Comparison of ENCODE assay signal across 23 cellular contexts in genomic region chr4:8307126-8307525, GRCh38. TPM values are rescaled to one million over a fixed set of nuclear protein-coding genes. Genes with fewer than 3 reads are reported as not detected.
DNase-seq lines count a peak whose midpoint lies in the region; ATAC-seq, FAIRE-seq and TF ChIP-seq lines count a peak whose summit lies in the region.
"Had no signal": no experiment of that assay in that cellular context is flagged by ENCODE, and none has a peak within 500 bp of the region (broad histone marks: within the 10 kb centered on the region; RNA-seq: fewer than 3 reads in every experiment).

No MANE protein-coding gene starts in this region.

- intact Hi-C loops in Right ventricle myocardium superior (cut with DNase I) (no loop called here), Right ventricle myocardium inferior (cut with DNase I) (loop anchor here (2.0 kb wide), 1 partner anchor 32 kb away; no protein-coding TSS in a partner anchor), uterus (cut with DNase I; ENCODE audit: low total_unique reads) (no loop called here)

- peaks cover 7% of the 10 kb centered on the region for H3K27me3 Mint-ChIP-seq in chondrocyte (ENCODE audit: low read depth)
- H3K27me3 Mint-ChIP-seq: type B pancreatic cell had no signal

- no peak overlapping the region for H3K4me3 Mint-ChIP-seq in chondrocyte (ENCODE audit: unreplicated experiment)
- H3K4me3 Mint-ChIP-seq: activated naive CD4-positive, alpha-beta T cell treated with anti-CD3 and anti-CD28 coated beads for 36 hours; neural crest cell; type B pancreatic cell had no signal

- peaks cover 8% of the 10 kb centered on the region for H3K9me3 Mint-ChIP-seq in chondrocyte (ENCODE audit: low read depth)
- H3K9me3 Mint-ChIP-seq: neural crest cell, type B pancreatic cell had no signal

- peak; percentile 39 for DNase-seq in Right ventricle myocardium superior
- no peak for DNase-seq in Right ventricle myocardium inferior (ENCODE audit: missing footprints)
- DNase-seq in chondrocyte (ENCODE audit: low spot score): peak; percentile 76
- DNase-seq in mesenteric fat pad (ENCODE audit: low spot score): peak; percentile 82
- peak; percentile 15 to 21 for DNase-seq in uterus
- no peak for DNase-seq in stimulated activated CD4-positive, alpha-beta T cell treated with anti-CD3 and anti-CD28 coated beads, Interleukin-4, amount 100 ng/mL, for 1 hour
- DNase-seq in small intestine: no peak
- DNase-seq: activated CD4-positive, CD25-positive, alpha-beta regulatory T cell treated with anti-CD3 and anti-CD28 coated beads, Interleukin-2, amount 50 U/mL, for 72 hours; activated naive CD4-positive, alpha-beta T cell treated with anti-CD3 and anti-CD28 coated beads for 36 hours; activated T-cell treated with anti-CD3 and anti-CD28 coated beads, Interleukin-2, amount 50 U/mL, for 48 hours; central memory CD4-positive, alpha-beta T cell; MV-4-11; NCI-H1694 treated with DMSO at 0.1 percent for 48 hours; NCI-H2227 treated with DMSO at 0.1 percent for 48 hours; NCI-H748 treated with DMSO at 0.1 percent for 48 hours had no signal

- H3K36me3 ChIP-seq in uterus (no peaks in the 10 kb centered on the region), small intestine (ENCODE audit: control insufficient read depth in 2 of 2, insufficient read depth in 2 of 2, low read length in 2 of 2) (no peaks in the 10 kb centered on the region)
- H3K36me3 ChIP-seq: HAP-1 had no signal

- no peak overlapping the region for H3K27ac Mint-ChIP-seq in chondrocyte (ENCODE audit: unreplicated experiment)
- H3K27ac Mint-ChIP-seq: activated naive CD4-positive, alpha-beta T cell treated with anti-CD3 and anti-CD28 coated beads for 36 hours; type B pancreatic cell had no signal

- H3K27ac ChIP-seq in uterus: peak overlapping the region in 1 of 2 donors; percentile 37
- no peak overlapping the region for H3K27ac ChIP-seq in small intestine (ENCODE audit: low read depth in 1 of 2, low read length in 1 of 2)
- H3K27ac ChIP-seq: ascending aorta, KMS-11 had no signal

- peaks cover 3% of the 10 kb centered on the region for H3K36me3 Mint-ChIP-seq in chondrocyte (ENCODE audit: low read depth)
- H3K36me3 Mint-ChIP-seq: type B pancreatic cell had no signal

- WGBS in small intestine, 3 donors: 69 to 79% (median 76%) methylated on average over 11 of the region's 11 CpGs

- H3K27me3 ChIP-seq in uterus (no peaks in the 10 kb centered on the region), small intestine (ENCODE audit: control insufficient read depth in 2 of 2, insufficient read depth in 2 of 2, low read length in 2 of 2) (no peaks in the 10 kb centered on the region)
- H3K27me3 ChIP-seq: ascending aorta had no signal

- no peak overlapping the region for H3K4me3 ChIP-seq in uterus
- H3K4me3 ChIP-seq in small intestine (ENCODE audit: low read depth in 1 of 2, low read length in 2 of 2): no peak overlapping the region
- H3K4me3 ChIP-seq: ascending aorta, HAP-1 had no signal

- ATAC-seq in Right ventricle myocardium superior (ENCODE audit: poor library complexity) (peak; percentile 2), Right ventricle myocardium inferior (no peak), HG03342 (IDR thresholded peaks at IDR 0.05; ENCODE audit: unreplicated experiment) (no peak)
- ATAC-seq: left lobe of liver had no signal

- TF ChIP-seq CTCF in chondrocyte (IDR thresholded peaks at IDR 0.05) (no peak), uterus (IDR thresholded peaks at IDR 0.05) (no peak)

- no peak for TF ChIP-seq POLR2A in uterus (IDR thresholded peaks at IDR 0.05)

- H3K4me1 Mint-ChIP-seq in chondrocyte (ENCODE audit: low read depth): peaks cover 17% of the 10 kb centered on the region

- H3K4me1 ChIP-seq in uterus (peaks cover 0 to 14% of the 10 kb centered on the region in 2 donors), small intestine (ENCODE audit: control insufficient read depth in 2 of 2, insufficient read depth in 1 of 2, low read depth in 1 of 2, low read length in 1 of 2) (no peaks in the 10 kb centered on the region)
- H3K4me1 ChIP-seq: ascending aorta, HAP-1 had no signal

- FAIRE-seq in small intestine (lab: Jason Lieb, UNC): no peak

- H3K9me3 ChIP-seq in uterus (no peaks in the 10 kb centered on the region), small intestine (ENCODE audit: control insufficient read depth, low read depth) (no peaks in the 10 kb centered on the region)
- H3K9me3 ChIP-seq: ascending aorta, HAP-1 had no signal

RNA-seq across cellular contexts. Expression of gene HTRA3, which starts 37.6 kb away (rescaled TPM):
- total RNA-seq in Right ventricle myocardium superior: 123 TPM
- 131 TPM for total RNA-seq in Right ventricle myocardium inferior
- 0.68 to 4.8 TPM (median 3.5 TPM) in 3 replicates for total RNA-seq in chondrocyte
- total RNA-seq in mesenteric fat pad: 58.5 TPM
- total RNA-seq in uterus: 10 to 100 TPM; 22.8 to 65.3 (median 29.5) TPM
- polyA plus RNA-seq in small intestine: 10 to 100 TPM in 1 of 3 donors, 1 to 10 TPM in 1, under 1 TPM in 1; 0.67 to 13.2 (median 3.8) TPM
- total RNA-seq: activated naive CD4-positive, alpha-beta T cell treated with anti-CD3 and anti-CD28 coated beads for 36 hours; mononuclear cell had no signal

Comparison
In these comparisons a context has a peak if more than half of its experiments do, and no peak if none do; other contexts are left out.
1. DNase-seq: peak in Right ventricle myocardium superior (single experiment), chondrocyte (single experiment), mesenteric fat pad (single experiment) and uterus (2 of 2); none in Right ventricle myocardium inferior (single experiment), stimulated activated CD4-positive, alpha-beta T cell treated with anti-CD3 and anti-CD28 coated beads, Interleukin-4, amount 100 ng/mL, for 1 hour (single experiment) and small intestine (single experiment).